1 cellular context compared by ENCODE assay signal in genomic region chr16:81778231-81778630, GRCh38.
TF ChIP-seq lines count a peak whose summit lies in the region.

No MANE protein-coding gene starts in this region.

TF ChIP-seq in GM23338, 12 proteins besides CTCF, POLR2A, EP300 and RAD21 (continued from another document):
- TF ChIP-seq ZNF462 (CRISPR knock-in tag; IDR thresholded peaks at IDR 0.05) (no peak), CREB1 (CRISPR knock-in tag; IDR thresholded peaks at IDR 0.05; ENCODE audit: low read depth) (no peak), EZH2 (IDR thresholded peaks at IDR 0.05; ENCODE audit: low read depth, unreplicated experiment) (no peak), ZNF114 (CRISPR knock-in tag; IDR thresholded peaks at IDR 0.05) (no peak), STAT1 (IDR thresholded peaks at IDR 0.05; ENCODE audit: unreplicated experiment) (no peak), REST (IDR thresholded peaks at IDR 0.05; ENCODE audit: unreplicated experiment) (no peak), JUNB (IDR thresholded peaks at IDR 0.05; ENCODE audit: unreplicated experiment) (no peak), POLR2AphosphoS5 (IDR thresholded peaks at IDR 0.05; ENCODE audit: low read depth) (no peak), EZH2phosphoT487 (IDR thresholded peaks at IDR 0.05; ENCODE audit: unreplicated experiment) (no peak), NANOG (IDR thresholded peaks at IDR 0.05; ENCODE audit: borderline replicate concordance) (no peak), ZNF331 (CRISPR knock-in tag; IDR thresholded peaks at IDR 0.05; ENCODE audit: low read depth) (no peak)
